8 cellular contexts compared by ENCODE assay signal in the genomic region with DNA sequence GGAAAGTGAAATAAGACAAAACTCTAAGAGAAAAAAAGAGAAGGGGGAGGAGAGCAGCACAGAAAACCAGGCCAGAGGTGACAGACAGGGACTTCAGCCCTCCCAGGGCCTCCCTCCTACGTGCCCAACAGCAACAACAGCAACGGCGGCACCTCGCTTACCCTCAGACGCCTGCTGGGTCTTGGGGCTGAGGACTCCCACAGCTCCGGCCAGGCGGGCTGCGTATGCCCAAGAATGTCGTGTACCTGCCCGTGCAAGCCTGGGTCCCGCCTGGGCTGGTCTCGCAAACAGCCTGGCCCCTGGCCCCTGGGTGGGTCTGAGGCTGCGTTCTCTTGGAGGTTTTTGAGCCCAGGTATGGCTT. TPM values are rescaled to one million over a fixed set of nuclear protein-coding genes. Genes with fewer than 3 reads are reported as not detected.
DNase-seq lines count a peak whose midpoint lies in the region; ATAC-seq and TF ChIP-seq lines count a peak whose summit lies in the region.

No MANE protein-coding gene starts in this region.

- H3K4me3 ChIP-seq in NB4 (ENCODE audit: low read depth, low read length) = peak overlapping the region; percentile 93
- H3K4me3 ChIP-seq in skeletal muscle tissue (ENCODE audit: low read length in 3 of 3) = peak overlapping the region; percentile 78 to 97 (median 92)

- peaks cover 0 to 4% (median 3%) of the 10 kb centered on the region in 3 donors for H3K36me3 ChIP-seq in skeletal muscle tissue (ENCODE audit: control insufficient read depth in 3 of 3, insufficient read depth in 3 of 3, low read length in 3 of 3)

- peak overlapping the region; percentile 72 for H3K27ac ChIP-seq in CD4-positive, alpha-beta T cell (ENCODE audit: low read depth, low read length)
- H3K27ac ChIP-seq in skeletal muscle tissue (ENCODE audit: low read depth, low read length) = peak overlapping the region; percentile 75

- H3K27me3 Mint-ChIP-seq in CD4-positive, alpha-beta T cell = no peaks in the 10 kb centered on the region
- H3K27me3 Mint-ChIP-seq in glutamatergic neuron (ENCODE audit: unreplicated experiment) = peaks cover 8% of the 10 kb centered on the region

- peaks cover 44% of the 10 kb centered on the region for H3K36me3 Mint-ChIP-seq in CD4-positive, alpha-beta T cell (ENCODE audit: low read depth)
- no peaks in the 10 kb centered on the region for H3K36me3 Mint-ChIP-seq in glutamatergic neuron (ENCODE audit: unreplicated experiment)

- H3K9me3 ChIP-seq in CD4-positive, alpha-beta T cell (ENCODE audit: control insufficient read depth, low read length) = no peaks in the 10 kb centered on the region
- no peaks in the 10 kb centered on the region for H3K9me3 ChIP-seq in skeletal muscle tissue (ENCODE audit: control insufficient read depth in 3 of 3, low read length in 3 of 3)

- intact Hi-C loops in CD4-positive, alpha-beta T cell (cut with DNase I, micrococcal nuclease) = loop anchor here (1.0 kb wide), 3 partner anchors 31 to 92 kb away; a partner anchor contains a TSS
- intact Hi-C loops in posterior vena cava (cut with DNase I) = loop anchor here in 1 of 2 donors (10.0 kb wide), 1 partner anchor 453 kb away; no protein-coding TSS in a partner anchor

- H3K27ac Mint-ChIP-seq in CD4-positive, alpha-beta T cell = peak overlapping the region; percentile 90
- no peak overlapping the region for H3K27ac Mint-ChIP-seq in glutamatergic neuron (ENCODE audit: unreplicated experiment)

- no peaks in the 10 kb centered on the region for H3K27me3 ChIP-seq in CD4-positive, alpha-beta T cell (ENCODE audit: control insufficient read depth, insufficient read depth, low read length)
- H3K27me3 ChIP-seq in skeletal muscle tissue (ENCODE audit: control insufficient read depth in 3 of 3, insufficient read depth in 3 of 3, low read length in 3 of 3) = no peaks in the 10 kb centered on the region

- H3K9me3 Mint-ChIP-seq in CD4-positive, alpha-beta T cell = no peaks in the 10 kb centered on the region
- peaks cover 4% of the 10 kb centered on the region for H3K9me3 Mint-ChIP-seq in glutamatergic neuron (ENCODE audit: unreplicated experiment)

- peak; percentile 7 to 55 (median 32) for DNase-seq in CD4-positive, alpha-beta T cell
- peak; percentile 71 for DNase-seq in NB4 (ENCODE audit: low read depth)
- DNase-seq in activated gamma-delta T cell (lab: John Stamatoyannopoulos, UW) = peak; percentile 57
- no peak for DNase-seq in glutamatergic neuron
- DNase-seq in NCI-H82 treated with DMSO at 0.1 percent for 48 hours (lab: John Stamatoyannopoulos, UW; ENCODE audit: unreplicated experiment) = no peak
- DNase-seq in occipital lobe (lab: John Stamatoyannopoulos, UW) = no peak
- no peak for DNase-seq in posterior vena cava (ENCODE audit: low spot score)

- H3K9ac ChIP-seq in skeletal muscle tissue (ENCODE audit: low read depth in 1 of 3, low read length in 3 of 3) = peak overlapping the region; percentile 69 to 97 (median 97)

- no peak for TF ChIP-seq CTCF in CD4-positive, alpha-beta T cell (IDR thresholded peaks at IDR 0.05)
- TF ChIP-seq CTCF in NB4 (IDR thresholded peaks at IDR 0.05; ENCODE audit: low read depth, low read length) = no peak
- no peak for TF ChIP-seq CTCF in glutamatergic neuron (IDR thresholded peaks at IDR 0.05; ENCODE audit: partially characterized antibody, unreplicated experiment)

- POLR2A ChIA-PET in CD4-positive, alpha-beta T cell (lab: Charles Lee) = interaction anchor here (0.6 to 5.1 kb wide), 12 partner anchors 10 to 420 kb away, joined by 3 to 54 read pairs (median 4); a partner anchor contains a TSS

- H3K4me3 Mint-ChIP-seq in CD4-positive, alpha-beta T cell = peak overlapping the region; percentile 91
- peak overlapping the region; percentile 53 for H3K4me3 Mint-ChIP-seq in glutamatergic neuron (ENCODE audit: unreplicated experiment)

- no peak for TF ChIP-seq POLR2A in NB4 (IDR thresholded peaks at IDR 0.05; ENCODE audit: extremely low read depth, insufficient read length)

- H3K4me1 Mint-ChIP-seq in CD4-positive, alpha-beta T cell (ENCODE audit: low read depth) = peaks cover 64% of the 10 kb centered on the region
- peaks cover 5% of the 10 kb centered on the region for H3K4me1 Mint-ChIP-seq in glutamatergic neuron (ENCODE audit: low read depth, unreplicated experiment)

- CTCF ChIA-PET in CD4-positive, alpha-beta T cell (lab: Charles Lee) = interaction anchor here (1.0 to 4.3 kb wide), 4 partner anchors 60 to 101 kb away, joined by 3 to 80 read pairs (median 6); a partner anchor contains a TSS

- peaks cover 56 to 76% (median 58%) of the 10 kb centered on the region in 3 donors for H3K4me1 ChIP-seq in skeletal muscle tissue (ENCODE audit: control insufficient read depth in 3 of 3, insufficient read depth in 3 of 3, low read length in 3 of 3)

- peak; percentile 25 for ATAC-seq in CD4-positive, alpha-beta T cell (ENCODE audit: poor library complexity)

RNA-seq across cellular contexts. Expression of a gene that starts 30.5 kb away (rescaled TPM):
- total RNA-seq in CD4-positive, alpha-beta T cell = 10 to 100 TPM; 65.7 to 69.8 TPM
- total RNA-seq in glutamatergic neuron (ENCODE audit: unreplicated experiment) (20.5 TPM), skeletal muscle tissue (98.6 TPM), occipital lobe (19.3 TPM), posterior vena cava (10 to 100 TPM; 49.9 to 81.9 TPM)

RNA-seq across cellular contexts. Expression of a gene that starts 47.4 kb away (rescaled TPM):
- total RNA-seq in CD4-positive, alpha-beta T cell = 1 to 10 TPM; 4.0 to 4.5 TPM
- total RNA-seq in glutamatergic neuron (ENCODE audit: unreplicated experiment) (16.9 TPM), skeletal muscle tissue (12.0 TPM), occipital lobe (78.3 TPM), posterior vena cava (10 to 100 TPM; 33.0 to 38.8 TPM)

Comparison
In these comparisons a context has a peak if more than half of its experiments do, and no peak if none do; other contexts are left out.
1. DNase-seq: peak in CD4-positive, alpha-beta T cell (10 of 10), NB4 (single experiment) and activated gamma-delta T cell (single experiment); none in glutamatergic neuron (single experiment), NCI-H82 treated with DMSO at 0.1 percent for 48 hours (single experiment), occipital lobe (single experiment) and posterior vena cava (single experiment).